Comparison of ENCODE assay signal across 5 cellular contexts in genomic region chr2:115292742-115293141, GRCh38.
"Had no signal": no experiment of that assay in that cellular context is flagged by ENCODE, and none has a peak within 500 bp of the region (broad histone marks: within the 10 kb centered on the region; RNA-seq: fewer than 3 reads in every experiment).

No MANE protein-coding gene starts in this region.

- DNase-seq: IMR-90, KBM-7 had no signal

- ATAC-seq: HepG2, K562 had no signal

- H3K27ac ChIP-seq: HL-60 had no signal

- H3K4me3 ChIP-seq: K562 had no signal
